Comparison of ENCODE assay signal across 1 cellular context in the genomic region with DNA sequence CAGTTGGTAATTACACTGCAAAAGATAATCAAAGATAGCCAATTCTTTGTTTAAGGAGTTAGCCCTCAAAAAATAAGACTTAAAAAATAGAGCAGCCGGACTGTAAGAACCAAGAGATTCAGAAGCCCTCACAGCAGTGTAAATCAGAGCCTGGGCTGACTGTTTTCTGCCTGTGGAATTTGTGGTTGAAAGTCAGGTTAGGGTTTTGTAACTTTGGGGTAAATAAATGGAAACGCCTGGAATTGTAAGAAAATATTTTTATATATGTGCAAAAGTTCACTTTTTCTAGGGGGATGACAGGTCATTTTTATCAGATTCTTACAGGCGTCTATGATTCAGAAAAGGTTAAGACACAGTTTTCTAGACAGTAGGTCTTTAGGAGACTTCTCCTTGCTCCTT.
TF ChIP-seq lines count a peak whose summit lies in the region.

No MANE protein-coding gene starts in this region.

TF ChIP-seq in endothelial cell of umbilical vein, 7 proteins besides CTCF, POLR2A, EP300 and RAD21:
- TF ChIP-seq EZH2 (IDR thresholded peaks at IDR 0.05; ENCODE audit: borderline replicate concordance, low read depth, low read length, severe bottlenecking) (no peak), FOS (IDR thresholded peaks at IDR 0.05; ENCODE audit: borderline replicate concordance, insufficient read depth, low read length) (no peak), MYC (IDR thresholded peaks at IDR 0.05; ENCODE audit: low read depth, low read length) (no peak), GATA2 (IDR thresholded peaks at IDR 0.05; ENCODE audit: insufficient read depth, insufficient read length, low read depth, low read length) (no peak), JUN (IDR thresholded peaks at IDR 0.05; ENCODE audit: borderline replicate concordance, insufficient read depth, insufficient read length, low read depth) (no peak), POLR2AphosphoS5 (IDR thresholded peaks at IDR 0.05; ENCODE audit: insufficient read depth, low read depth, low read length) (no peak)
- TF ChIP-seq, protein P1, sequence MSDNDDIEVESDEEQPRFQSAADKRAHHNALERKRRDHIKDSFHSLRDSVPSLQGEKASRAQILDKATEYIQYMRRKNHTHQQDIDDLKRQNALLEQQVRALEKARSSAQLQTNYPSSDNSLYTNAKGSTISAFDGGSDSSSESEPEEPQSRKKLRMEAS (IDR thresholded peaks at IDR 0.05; ENCODE audit: insufficient read depth, insufficient read length) = no peak
